In genomic region chr5:1127991-1128785, GRCh38 we compare ENCODE assay signal across 12 cellular contexts. TPM values are rescaled to one million over a fixed set of nuclear protein-coding genes. Genes with fewer than 3 reads are reported as not detected.
DNase-seq lines count a peak whose midpoint lies in the region; ATAC-seq, FAIRE-seq and TF ChIP-seq lines count a peak whose summit lies in the region.
"Had no signal": no experiment of that assay in that cellular context is flagged by ENCODE, and none has a peak within 500 bp of the region (broad histone marks: within the 10 kb centered on the region; RNA-seq: fewer than 3 reads in every experiment).

No MANE protein-coding gene starts in this region.

- TF ChIP-seq CTCF in fibroblast of villous mesenchyme (IDR thresholded peaks at IDR 0.05; ENCODE audit: insufficient read depth, low read depth, low read length) (no peak), pancreas (IDR thresholded peaks at IDR 0.05) (no peak), lower leg skin (IDR thresholded peaks at IDR 0.05) (no peak)

- H3K27me3 ChIP-seq in pancreas = no peaks in the 10 kb centered on the region

- H3K4me1 ChIP-seq in pancreas = peaks cover 48 to 66% (median 51%) of the 10 kb centered on the region in 3 donors

- in situ Hi-C loops in ACHN (cut with HindIII; ENCODE audit: low pct_ligation_motif_present, low pct_unique_long_range_greater_than_20kb, low sequenced_read_pairs) = no loop called here

- H3K36me3 ChIP-seq in pancreas = no peaks in the 10 kb centered on the region

- H3K9me3 ChIP-seq in pancreas = no peaks in the 10 kb centered on the region

- no peak for TF ChIP-seq POLR2A in lower leg skin (IDR thresholded peaks at IDR 0.05)

- FAIRE-seq in pancreas (lab: Jason Lieb, UNC) = no peak
- FAIRE-seq: GM12892 had no signal

- 28 to 30% methylated on average over 18 of the region's 18 CpGs for WGBS in pancreas, 2 donors
- 46 to 47% methylated on average over 18 of the region's 18 CpGs for WGBS in lower leg skin, 2 donors

- ATAC-seq in pancreas = peak; percentile 26 to 42 (median 34)
- ATAC-seq in HG03139 (IDR thresholded peaks at IDR 0.05; ENCODE audit: unreplicated experiment) = no peak

- H3K4me3 ChIP-seq in fibroblast of villous mesenchyme (ENCODE audit: low read depth, low read length) = no peak overlapping the region
- no peak overlapping the region for H3K4me3 ChIP-seq in pancreas
- H3K4me3 ChIP-seq in lower leg skin (ENCODE audit: low read depth, poor library complexity, severe bottlenecking) = no peak overlapping the region

- intact Hi-C loops in pancreas (cut with DNase I) (no loop called here), lower leg skin (cut with DNase I; ENCODE audit: low total_unique reads) (no loop called here)

- H3K27ac ChIP-seq in pancreas = peak overlapping the region; percentile 58 to 94 (median 76)

- DNase-seq in DMS53 (lab: John Stamatoyannopoulos, UW) = peak; percentile 92
- peak; percentile 70 for DNase-seq in NCI-H510A (lab: John Stamatoyannopoulos, UW)
- DNase-seq in fibroblast of villous mesenchyme (ENCODE audit: low read depth) = peak; percentile 62
- DNase-seq in pancreas = peak in 5 of 6 donors; percentile 72 to 88 (median 81)
- DNase-seq in lower leg skin (ENCODE audit: low spot score in 2 of 2) = no peak
- no peak for DNase-seq in ACHN
- no peak for DNase-seq in GM03348 (ENCODE audit: low spot score)
- DNase-seq: activated CD4-positive, alpha-beta T cell treated with anti-CD3 and anti-CD28 coated beads, Interleukin-2, amount 10 ng/mL, durations not matched to agents 7 days and 5 days; activated naive CD4-positive, alpha-beta T cell treated with anti-CD3 and anti-CD28 coated beads, Interleukin-2, amount 50 U/mL, for 16 hours; NK-92 treated with Interleukin-12 subunit alpha and Interleukin-12 subunit beta, amount 100 ng/mL, for 24 hours had no signal

RNA-seq across cellular contexts. Expression of gene SLC12A7, which starts 16.3 kb away (rescaled TPM):
- total RNA-seq in fibroblast of villous mesenchyme (9.5 and 12.9 TPM in 2 replicates), pancreas (10 to 100 TPM; 17.4 to 56.5 (median 32.1) TPM), lower leg skin (10 to 100 TPM; 10.6 to 32.2 (median 18.1) TPM)
- 10 to 100 TPM; 40.0 to 44.9 TPM for polyA plus RNA-seq in pancreas

Comparison
In these comparisons a context has a peak if more than half of its experiments do, and no peak if none do; other contexts are left out.
1. DNase-seq: peak in DMS53 (single experiment), NCI-H510A (single experiment), fibroblast of villous mesenchyme (single experiment) and pancreas (5 of 6); none in lower leg skin (0 of 2), ACHN (single experiment) and GM03348 (single experiment).